8 cellular contexts compared by ENCODE assay signal in genomic region chr16:57999366-57999970, GRCh38. TPM values are rescaled to one million over a fixed set of nuclear protein-coding genes. Genes with fewer than 3 reads are reported as not detected.
DNase-seq lines count a peak whose midpoint lies in the region; ATAC-seq and TF ChIP-seq lines count a peak whose summit lies in the region.

No MANE protein-coding gene starts in this region.

- H3K27me3 ChIP-seq in gastroesophageal sphincter, result no peaks in the 10 kb centered on the region

- no peaks in the 10 kb centered on the region for H3K9me3 Mint-ChIP-seq in activated T-helper 1 cell treated with anti-CD3 and anti-CD28 coated beads, Interleukin-12 subunit alpha, Interleukin-12 subunit beta, Interleukin-2, Interleukin-4 antibody, amounts not matched to agents 30 ng/mL and 10 ng/mL and 1 ng/mL, durations not matched to agents 14 hours and 24 hours and 36 hours

- 6% methylated on average over 5 of the region's 6 CpGs for WGBS in gastroesophageal sphincter (ENCODE audit: low coverage in 1 of 2), 2 donors

- no peaks in the 10 kb centered on the region for H3K27me3 Mint-ChIP-seq in activated T-helper 1 cell treated with anti-CD3 and anti-CD28 coated beads, Interleukin-12 subunit alpha, Interleukin-12 subunit beta, Interleukin-2, Interleukin-4 antibody, amounts not matched to agents 30 ng/mL and 10 ng/mL and 1 ng/mL, durations not matched to agents 14 hours and 24 hours and 36 hours (ENCODE audit: insufficient read depth)

- H3K27ac Mint-ChIP-seq in activated T-helper 1 cell treated with anti-CD3 and anti-CD28 coated beads, Interleukin-12 subunit alpha, Interleukin-12 subunit beta, Interleukin-2, Interleukin-4 antibody, amounts not matched to agents 30 ng/mL and 10 ng/mL and 1 ng/mL, durations not matched to agents 14 hours and 24 hours and 36 hours, result peak overlapping the region; percentile 65

- H3K4me1 Mint-ChIP-seq in activated T-helper 1 cell treated with anti-CD3 and anti-CD28 coated beads, Interleukin-12 subunit alpha, Interleukin-12 subunit beta, Interleukin-2, Interleukin-4 antibody, amounts not matched to agents 30 ng/mL and 10 ng/mL and 1 ng/mL, durations not matched to agents 14 hours and 24 hours and 36 hours (ENCODE audit: low read depth), result peaks cover 51% of the 10 kb centered on the region

- DNase-seq in Daoy (ENCODE audit: low read depth) (peak; percentile 44), retinal pigment epithelial cell (ENCODE audit: low read depth) (no peak), NCI-H2171 treated with DMSO at 0.1 percent for 48 hours (lab: John Stamatoyannopoulos, UW) (no peak), middle frontal gyrus (ENCODE audit: extremely low spot score, low spot score) (no peak)
- peak; percentile 25 for DNase-seq in activated T-helper 1 cell treated with anti-CD3 and anti-CD28 coated beads, Interleukin-12 subunit alpha, Interleukin-12 subunit beta, Interleukin-2, Interleukin-4 antibody, amounts not matched to agents 30 ng/mL and 10 ng/mL and 1 ng/mL, durations not matched to agents 14 hours and 24 hours and 36 hours (ENCODE audit: low spot score)

- peak overlapping the region; percentile 82 for H3K4me3 Mint-ChIP-seq in activated T-helper 1 cell treated with anti-CD3 and anti-CD28 coated beads, Interleukin-12 subunit alpha, Interleukin-12 subunit beta, Interleukin-2, Interleukin-4 antibody, amounts not matched to agents 30 ng/mL and 10 ng/mL and 1 ng/mL, durations not matched to agents 14 hours and 24 hours and 36 hours

- TF ChIP-seq POLR2A in gastroesophageal sphincter (IDR thresholded peaks at IDR 0.05), result no peak

- H3K4me3 ChIP-seq in gastroesophageal sphincter (peak overlapping the region; percentile 72 to 85), retinal pigment epithelial cell (ENCODE audit: low read length) (peak overlapping the region; percentile 53)

- H3K36me3 Mint-ChIP-seq in activated T-helper 1 cell treated with anti-CD3 and anti-CD28 coated beads, Interleukin-12 subunit alpha, Interleukin-12 subunit beta, Interleukin-2, Interleukin-4 antibody, amounts not matched to agents 30 ng/mL and 10 ng/mL and 1 ng/mL, durations not matched to agents 14 hours and 24 hours and 36 hours (ENCODE audit: low read depth), result peaks cover 25% of the 10 kb centered on the region

- ATAC-seq in gastroesophageal sphincter (no peak), HG03442 (IDR thresholded peaks at IDR 0.05; ENCODE audit: unreplicated experiment) (no peak)

- peaks cover 0 to 47% (median 21%) of the 10 kb centered on the region in 3 donors for H3K4me1 ChIP-seq in gastroesophageal sphincter

- intact Hi-C loops in activated T-helper 1 cell treated with anti-CD3 and anti-CD28 coated beads, Interleukin-12 subunit alpha, Interleukin-12 subunit beta, Interleukin-2, Interleukin-4 antibody, amounts not matched to agents 30 ng/mL and 10 ng/mL and 1 ng/mL, durations not matched to agents 14 hours and 24 hours and 36 hours (cut with micrococcal nuclease), result loop anchor here (1.0 to 5.0 kb wide), 3 partner anchors 198 to 422 kb away; partner anchors contain the start of gene CSNK2A2

- H3K36me3 ChIP-seq in KOPT-K1 (ENCODE audit: insufficient read depth, low read length), result peaks cover 50% of the 10 kb centered on the region
- H3K36me3 ChIP-seq in gastroesophageal sphincter, result peaks cover 0 to 54% of the 10 kb centered on the region in 2 donors

- TF ChIP-seq CTCF in gastroesophageal sphincter (IDR thresholded peaks at IDR 0.05) (no peak), retinal pigment epithelial cell (conservative IDR thresholded peaks at IDR 0.05; ENCODE audit: low read depth, low read length) (no peak)

- no peak for TF ChIP-seq EP300 in gastroesophageal sphincter (IDR thresholded peaks at IDR 0.05)

- H3K27ac ChIP-seq in KOPT-K1 (ENCODE audit: low read depth, low read length, poor library complexity, severe bottlenecking) (peak overlapping the region; percentile 62), gastroesophageal sphincter (peak overlapping the region; percentile 21 to 92 (median 88))

- H3K9me3 ChIP-seq in KOPT-K1 (ENCODE audit: insufficient read depth, low read length, poor library complexity, severe bottlenecking) (no peaks in the 10 kb centered on the region), gastroesophageal sphincter (no peaks in the 10 kb centered on the region)

RNA-seq across cellular contexts. Expression of gene ZNF319, which starts 1.0 kb away (rescaled TPM):
- 1.1 and 1.7 TPM in 2 replicates for total RNA-seq in Daoy (2014; rRNA removed; shearing (Covaris generic))
- 8.5 and 9.1 TPM in 2 replicates for total RNA-seq in activated T-helper 1 cell treated with anti-CD3 and anti-CD28 coated beads, Interleukin-12 subunit alpha, Interleukin-12 subunit beta, Interleukin-2, Interleukin-4 antibody, amounts not matched to agents 30 ng/mL and 10 ng/mL and 1 ng/mL, durations not matched to agents 14 hours and 24 hours and 36 hours
- total RNA-seq in gastroesophageal sphincter, result 10 to 100 TPM in 1 of 4 donors, 1 to 10 TPM in 3; 4.4 to 16.0 (median 8.0) TPM

RNA-seq across cellular contexts. Expression of gene USB1, which starts 1.7 kb away (rescaled TPM):
- 6.1 and 15.4 TPM in 2 replicates for total RNA-seq in Daoy (2014; rRNA removed; shearing (Covaris generic))
- 60.8 and 63.0 TPM in 2 replicates for total RNA-seq in activated T-helper 1 cell treated with anti-CD3 and anti-CD28 coated beads, Interleukin-12 subunit alpha, Interleukin-12 subunit beta, Interleukin-2, Interleukin-4 antibody, amounts not matched to agents 30 ng/mL and 10 ng/mL and 1 ng/mL, durations not matched to agents 14 hours and 24 hours and 36 hours
- 10 to 100 TPM; 18.2 to 87.1 (median 27.6) TPM for total RNA-seq in gastroesophageal sphincter

RNA-seq across cellular contexts. Expression of gene MMP15, which starts 26.1 kb away (rescaled TPM):
- total RNA-seq in Daoy (2014; rRNA removed; shearing (Covaris generic)), result 1.5 and 3.4 TPM in 2 replicates
- 1.1 and 1.3 TPM in 2 replicates for total RNA-seq in activated T-helper 1 cell treated with anti-CD3 and anti-CD28 coated beads, Interleukin-12 subunit alpha, Interleukin-12 subunit beta, Interleukin-2, Interleukin-4 antibody, amounts not matched to agents 30 ng/mL and 10 ng/mL and 1 ng/mL, durations not matched to agents 14 hours and 24 hours and 36 hours
- 10 to 100 TPM in 2 of 4 donors, 1 to 10 TPM in 2; 2.0 to 12.8 (median 8.0) TPM for total RNA-seq in gastroesophageal sphincter

RNA-seq across cellular contexts. Expression of gene CNGB1, which starts 28.5 kb away (rescaled TPM):
- total RNA-seq in Daoy (2014; rRNA removed; shearing (Covaris generic)), result under 0.01 TPM in 1 of 2 replicates, not detected in the other
- total RNA-seq in activated T-helper 1 cell treated with anti-CD3 and anti-CD28 coated beads, Interleukin-12 subunit alpha, Interleukin-12 subunit beta, Interleukin-2, Interleukin-4 antibody, amounts not matched to agents 30 ng/mL and 10 ng/mL and 1 ng/mL, durations not matched to agents 14 hours and 24 hours and 36 hours, result not detected in 2 replicates
- under 1 TPM in 2 of 4 donors, not detected in 2; 0.15 to 0.67 TPM for total RNA-seq in gastroesophageal sphincter

Comparison
In these comparisons a context has a peak if more than half of its experiments do, and no peak if none do; other contexts are left out.
1. DNase-seq: peak in Daoy (single experiment) and activated T-helper 1 cell treated with anti-CD3 and anti-CD28 coated beads, Interleukin-12 subunit alpha, Interleukin-12 subunit beta, Interleukin-2, Interleukin-4 antibody, amounts not matched to agents 30 ng/mL and 10 ng/mL and 1 ng/mL, durations not matched to agents 14 hours and 24 hours and 36 hours (single experiment); none in retinal pigment epithelial cell (single experiment), NCI-H2171 treated with DMSO at 0.1 percent for 48 hours (single experiment) and middle frontal gyrus (single experiment).